Comparison of ENCODE assay signal across 1 cellular context in genomic region chr17:3546997-3547396, GRCh38.
TF ChIP-seq lines count a peak whose summit lies in the region.

No MANE protein-coding gene starts in this region.

TF ChIP-seq in H1, 55 proteins besides CTCF, POLR2A, EP300 and RAD21:
- TF ChIP-seq CREB1 (IDR thresholded peaks at IDR 0.05) (no peak), TAF7 (optimal IDR thresholded peaks at IDR 0.05; ENCODE audit: borderline replicate concordance, low read depth, low read length) (no peak), EZH2 (IDR thresholded peaks at IDR 0.05; ENCODE audit: low read depth, low read length, severe bottlenecking) (no peak), SP4 (IDR thresholded peaks at IDR 0.05; ENCODE audit: low read length) (no peak), YY1 (IDR thresholded peaks at IDR 0.05; ENCODE audit: low read depth, low read length) (no peak), TAF1 (IDR thresholded peaks at IDR 0.05; ENCODE audit: low read depth, low read length) (no peak), BACH1 (IDR thresholded peaks at IDR 0.05; ENCODE audit: low read length) (no peak), RFX5 (IDR thresholded peaks at IDR 0.05; ENCODE audit: borderline replicate concordance, low read depth, low read length) (no peak), CHD1 (IDR thresholded peaks at IDR 0.05; ENCODE audit: low read depth, low read length) (no peak), BCL11A (IDR thresholded peaks at IDR 0.05; ENCODE audit: low read depth in 2 of 2, low read length in 2 of 2) (no peak), KDM1A (IDR thresholded peaks at IDR 0.05; ENCODE audit: borderline replicate concordance, low read length) (no peak), E2F6 (IDR thresholded peaks at IDR 0.05) (no peak), MAFK (IDR thresholded peaks at IDR 0.05; ENCODE audit: low read depth, low read length) (no peak)
TF ChIP-seq in H1: peak in this region for 0.
